Comparison of ENCODE assay signal across 32 cellular contexts in genomic region chr16:88408561-88408960, GRCh38.
"Had no signal": no experiment of that assay in that cellular context is flagged by ENCODE, and none has a peak within 500 bp of the region (broad histone marks: within the 10 kb centered on the region; RNA-seq: fewer than 3 reads in every experiment).

No MANE protein-coding gene starts in this region.

- H3K27me3 Mint-ChIP-seq: activated CD4-positive, alpha-beta memory T cell treated with anti-CD3 and anti-CD28 coated beads, Interleukin-2, amount 10 ng/mL, durations not matched to agents 7 days and 5 days; activated CD4-positive, alpha-beta T cell treated with anti-CD3 and anti-CD28 coated beads, Interleukin-2, amount 10 ng/mL, durations not matched to agents 7 days and 5 days; activated naive CD4-positive, alpha-beta T cell treated with anti-CD3 and anti-CD28 coated beads, Interleukin-2, amount 10 ng/mL, durations not matched to agents 7 days and 5 days; activated naive CD8-positive, alpha-beta T cell treated with anti-CD3 and anti-CD28 coated beads, Interleukin-2, amount 10 ng/mL, durations not matched to agents 7 days and 5 days; activated T-cell treated with anti-CD3 and anti-CD28 coated beads, Interleukin-2, amount 50 U/mL, for 24 hours; brain had no signal

- H3K79me2 ChIP-seq: hepatocyte had no signal

- H3K36me3 Mint-ChIP-seq: activated naive CD4-positive, alpha-beta T cell treated with anti-CD3 and anti-CD28 coated beads, Interleukin-2, amount 10 ng/mL, durations not matched to agents 7 days and 5 days; activated naive CD4-positive, alpha-beta T cell treated with anti-CD3 and anti-CD28 coated beads, Interleukin-2, amount 50 U/mL, for 72 hours; activated naive CD8-positive, alpha-beta T cell treated with anti-CD3 and anti-CD28 coated beads, Interleukin-2, amount 10 ng/mL, durations not matched to agents 7 days and 5 days; brain had no signal

- DNase-seq: activated CD4-positive, alpha-beta memory T cell treated with anti-CD3 and anti-CD28 coated beads, Interleukin-2, amount 10 ng/mL, durations not matched to agents 7 days and 5 days; activated CD4-positive, alpha-beta T cell treated with anti-CD3 and anti-CD28 coated beads for 1 hour; activated CD4-positive, alpha-beta T cell treated with anti-CD3 and anti-CD28 coated beads for 4 hours; activated CD4-positive, alpha-beta T cell treated with anti-CD3 and anti-CD28 coated beads, Interleukin-2, amount 10 ng/mL, durations not matched to agents 7 days and 5 days; activated CD4-positive, alpha-beta T cell treated with anti-CD3 and anti-CD28 coated beads, Interleukin-2, amount 50 U/mL, for 4 hours; activated CD4-positive, CD25-positive, alpha-beta regulatory T cell; activated CD8-positive, alpha-beta memory T cell treated with anti-CD3 and anti-CD28 coated beads, Interleukin-2, amount 50 U/mL, for 48 hours; activated gamma-delta T cell; activated naive CD4-positive, alpha-beta T cell; activated naive CD4-positive, alpha-beta T cell treated with anti-CD3 and anti-CD28 coated beads, Interleukin-2, amount 10 ng/mL, durations not matched to agents 7 days and 5 days; activated naive CD8-positive, alpha-beta T cell treated with anti-CD3 and anti-CD28 coated beads, Interleukin-2, amount 10 ng/mL, durations not matched to agents 7 days and 5 days; activated T-cell treated with anti-CD3 and anti-CD28 coated beads for 4 hours; activated T-cell treated with anti-CD3 and anti-CD28 coated beads, Interleukin-2, amount 50 U/mL, for 24 hours; activated T-cell treated with anti-CD3 and anti-CD28 coated beads, Interleukin-2, amount 50 U/mL, for 72 hours; central memory CD4-positive, alpha-beta T cell; cerebellar nuclear complex; dermis blood vessel endothelial cell; effector CD4-positive, alpha-beta T cell; effector memory CD8-positive, alpha-beta T cell; erythroblast; foreskin melanocyte; heart right ventricle; T-helper 2 cell had no signal

- H3K4me2 ChIP-seq: hepatocyte had no signal

- H3K36me3 ChIP-seq: ascending aorta, breast epithelium, cardiac muscle cell, esophagus muscularis mucosa, gastroesophageal sphincter, heart right ventricle had no signal

- H3K4me3 ChIP-seq: ascending aorta, breast epithelium, cardiac muscle cell, coronary artery, esophagus muscularis mucosa, gastroesophageal sphincter, heart right ventricle, hepatocyte had no signal

- H3K4me3 Mint-ChIP-seq: activated CD4-positive, alpha-beta memory T cell treated with anti-CD3 and anti-CD28 coated beads, Interleukin-2, amount 10 ng/mL, durations not matched to agents 7 days and 5 days; activated CD4-positive, alpha-beta T cell treated with anti-CD3 and anti-CD28 coated beads, Interleukin-2, amount 10 ng/mL, durations not matched to agents 7 days and 5 days; activated naive CD4-positive, alpha-beta T cell treated with anti-CD3 and anti-CD28 coated beads, Interleukin-2, amount 10 ng/mL, durations not matched to agents 7 days and 5 days; activated T-cell treated with anti-CD3 and anti-CD28 coated beads, Interleukin-2, amount 50 U/mL, for 24 hours; activated T-cell treated with anti-CD3 and anti-CD28 coated beads, Interleukin-2, amount 50 U/mL, for 72 hours; brain; effector memory CD8-positive, alpha-beta T cell had no signal

- H2AFZ ChIP-seq: hepatocyte had no signal

- H3K27me3 ChIP-seq: ascending aorta, breast epithelium, cardiac muscle cell, esophagus muscularis mucosa, hepatocyte had no signal

- ATAC-seq: activated naive CD4-positive, alpha-beta T cell treated with anti-CD3 and anti-CD28 coated beads, Interleukin-2, amount 50 U/mL, for 72 hours; activated T-cell treated with anti-CD3 and anti-CD28 coated beads, Interleukin-2, amount 50 U/mL, for 72 hours; gastroesophageal sphincter; heart right ventricle had no signal

- H3K9me3 Mint-ChIP-seq: activated CD4-positive, alpha-beta memory T cell treated with anti-CD3 and anti-CD28 coated beads, Interleukin-2, amount 10 ng/mL, durations not matched to agents 7 days and 5 days; activated CD4-positive, alpha-beta T cell treated with anti-CD3 and anti-CD28 coated beads, Interleukin-2, amount 10 ng/mL, durations not matched to agents 7 days and 5 days; activated naive CD4-positive, alpha-beta T cell treated with anti-CD3 and anti-CD28 coated beads, Interleukin-2, amount 10 ng/mL, durations not matched to agents 7 days and 5 days; activated naive CD4-positive, alpha-beta T cell treated with anti-CD3 and anti-CD28 coated beads, Interleukin-2, amount 50 U/mL, for 72 hours; activated naive CD8-positive, alpha-beta T cell treated with anti-CD3 and anti-CD28 coated beads, Interleukin-2, amount 10 ng/mL, durations not matched to agents 7 days and 5 days; activated T-cell treated with anti-CD3 and anti-CD28 coated beads, Interleukin-2, amount 50 U/mL, for 24 hours; activated T-cell treated with anti-CD3 and anti-CD28 coated beads, Interleukin-2, amount 50 U/mL, for 72 hours; effector memory CD8-positive, alpha-beta T cell had no signal

- H3K27ac Mint-ChIP-seq: activated CD4-positive, alpha-beta memory T cell treated with anti-CD3 and anti-CD28 coated beads, Interleukin-2, amount 10 ng/mL, durations not matched to agents 7 days and 5 days; activated CD4-positive, alpha-beta T cell treated with anti-CD3 and anti-CD28 coated beads, Interleukin-2, amount 10 ng/mL, durations not matched to agents 7 days and 5 days; activated naive CD4-positive, alpha-beta T cell treated with anti-CD3 and anti-CD28 coated beads, Interleukin-2, amount 10 ng/mL, durations not matched to agents 7 days and 5 days; activated naive CD4-positive, alpha-beta T cell treated with anti-CD3 and anti-CD28 coated beads, Interleukin-2, amount 50 U/mL, for 72 hours; activated T-cell treated with anti-CD3 and anti-CD28 coated beads, Interleukin-2, amount 50 U/mL, for 24 hours; activated T-cell treated with anti-CD3 and anti-CD28 coated beads, Interleukin-2, amount 50 U/mL, for 72 hours; effector memory CD8-positive, alpha-beta T cell had no signal

- H3K9me3 ChIP-seq: ascending aorta, breast epithelium, esophagus muscularis mucosa, gastroesophageal sphincter, heart right ventricle had no signal

- H3K27ac ChIP-seq: ascending aorta, breast epithelium, cardiac muscle cell, coronary artery, esophagus muscularis mucosa, gastroesophageal sphincter, heart right ventricle, hepatocyte had no signal
